1 cellular context compared by ENCODE assay signal in the genomic region with DNA sequence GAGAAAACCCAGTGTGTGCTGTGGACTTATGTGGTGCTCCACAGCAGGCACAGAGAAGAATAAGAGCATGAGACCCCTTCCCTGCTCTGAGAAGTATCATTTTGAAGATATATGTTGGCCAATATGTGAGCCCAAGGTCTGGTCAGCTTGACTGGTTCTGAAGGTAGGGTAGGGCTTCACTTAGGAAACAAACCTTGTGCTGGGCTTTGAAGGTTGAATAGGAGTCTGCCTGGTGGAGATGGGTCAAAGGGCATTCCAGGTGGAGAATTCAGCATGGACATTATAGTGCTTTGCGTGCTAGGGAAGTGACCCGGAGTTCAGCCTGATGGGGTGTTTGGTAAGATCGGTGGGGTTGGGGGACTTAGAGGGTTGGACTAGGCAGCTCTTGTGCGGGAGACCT.
TF ChIP-seq lines count a peak whose summit lies in the region.

No MANE protein-coding gene starts in this region.

TF ChIP-seq in K562, 482 proteins besides CTCF, POLR2A, EP300 and RAD21 (continued from another document):
- TF ChIP-seq ZBTB12 (CRISPR knock-in tag; IDR thresholded peaks at IDR 0.05) = no peak
TF ChIP-seq in K562: peak in this region for 0.
